Comparison of ENCODE assay signal across 8 cellular contexts in genomic region chr15:40930430-40931299, GRCh38. TPM values are rescaled to one million over a fixed set of nuclear protein-coding genes. Genes with fewer than 3 reads are reported as not detected.
DNase-seq lines count a peak whose midpoint lies in the region; FAIRE-seq and TF ChIP-seq lines count a peak whose summit lies in the region.

No MANE protein-coding gene starts in this region.

- POLR2A ChIA-PET in MCF 10A (lab: Yijun Ruan, JAX) = interaction anchor here (0.5 to 2.4 kb wide), 3 partner anchors 9 to 277 kb away, joined by 3 to 7 read pairs (median 3); no protein-coding TSS in a partner anchor

- TF ChIP-seq CTCF in MCF 10A (IDR thresholded peaks at IDR 0.05; ENCODE audit: unreplicated experiment) (peak; percentile 53), kidney (IDR thresholded peaks at IDR 0.05; ENCODE audit: borderline replicate concordance, extremely low read depth, insufficient read depth) (peak; percentile 47)

- peaks cover 51% of the 10 kb centered on the region for H3K27me3 Mint-ChIP-seq in MCF 10A (ENCODE audit: insufficient read depth, unreplicated experiment)

- no peaks in the 10 kb centered on the region for H3K9me3 Mint-ChIP-seq in MCF 10A (ENCODE audit: unreplicated experiment)

- H3K36me3 ChIP-seq in kidney (ENCODE audit: control insufficient read depth in 1 of 2, insufficient read depth in 2 of 2, low read length in 2 of 2) = no peaks in the 10 kb centered on the region

- H3K4me1 ChIP-seq in kidney (ENCODE audit: control insufficient read depth in 1 of 2, insufficient read depth in 1 of 2, low read depth in 1 of 2, low read length in 2 of 2) = peaks cover 4 to 42% of the 10 kb centered on the region in 2 donors

- BruUV-seq in MCF 10A (replicated peaks; lab: Mats Ljungman, UMichigan) = no TSS peak

- peaks cover 13% of the 10 kb centered on the region for H3K4me1 Mint-ChIP-seq in MCF 10A (ENCODE audit: insufficient read depth, unreplicated experiment)

- intact Hi-C loops in MCF 10A (cut with micrococcal nuclease) (no loop called here), kidney (cut with DNase I) (no loop called here)

- peak overlapping the region in 1 of 2 donors; percentile 81 for H3K27ac ChIP-seq in kidney (ENCODE audit: low read depth in 2 of 2, low read length in 2 of 2)

- H3K27ac Mint-ChIP-seq in MCF 10A (ENCODE audit: low read depth, unreplicated experiment) = no peak overlapping the region

- CTCF ChIA-PET in MCF 10A (lab: Yijun Ruan, JAX) = interaction anchor here (0.6 to 6.1 kb wide), 14 partner anchors 11 to 1188 kb away, joined by 3 to 48 read pairs (median 4); no protein-coding TSS in a partner anchor

- H3K9me3 ChIP-seq in kidney (ENCODE audit: control insufficient read depth in 1 of 2, low read length in 2 of 2) = no peaks in the 10 kb centered on the region

- DNase-seq in activated gamma-delta T cell treated with Interleukin-2 at 50 U/mL for 16 hours (peak; percentile 30), activated gamma-delta T cell (lab: John Stamatoyannopoulos, UW) (no peak), RPMI7951 (ENCODE audit: low read depth) (peak; percentile 28), MCF 10A (ENCODE audit: unreplicated experiment) (peak; percentile 48), kidney (peak; percentile 82), H54 (ENCODE audit: insufficient read length, low spot score) (no peak), dedifferentiated amniotic fluid mesenchymal stem cell (ENCODE audit: extremely low spot score) (no peak)
- peak; percentile 81 for DNase-seq in stimulated activated CD8-positive, alpha-beta memory T cell treated with anti-CD3 and anti-CD28 coated beads, Interleukin-4, amount 100 ng/mL, for 48 hours

- no peak for TF ChIP-seq POLR2A in H54 (IDR thresholded peaks at IDR 0.05; ENCODE audit: low read depth, low read length)

- no peak for FAIRE-seq in kidney (lab: Jason Lieb, UNC)
- no peak for FAIRE-seq in H54 (lab: Jason Lieb, UNC)

- peak overlapping the region; percentile 61 to 64 for H3K4me3 ChIP-seq in kidney (ENCODE audit: low read length in 2 of 2)

- H3K36me3 Mint-ChIP-seq in MCF 10A (ENCODE audit: insufficient read depth, unreplicated experiment) = no peaks in the 10 kb centered on the region

- H3K9ac ChIP-seq in kidney (ENCODE audit: low read length in 2 of 2) = peak overlapping the region; percentile 56 to 60

- peak overlapping the region; percentile 72 for H3K4me3 Mint-ChIP-seq in MCF 10A (ENCODE audit: unreplicated experiment)

RNA-seq across cellular contexts. Expression of gene DLL4, which starts 1.5 kb away (rescaled TPM):
- 2.5 and 2.6 TPM in 2 replicates for total RNA-seq in RPMI7951 (2014; rRNA removed; shearing (Covaris generic))
- 0.10 TPM in 1 of 2 replicates, not detected in the other for total RNA-seq in MCF 10A (2022)
- total RNA-seq in kidney = 9.4 TPM
- polyA plus RNA-seq in kidney (ENCODE audit: insufficient read depth, low read depth, low replicate concordance) = 5.8 TPM

RNA-seq across cellular contexts. Expression of gene CHAC1, which starts 22.6 kb away (rescaled TPM):
- 6.8 and 9.5 TPM in 2 replicates for total RNA-seq in RPMI7951 (2014; rRNA removed; shearing (Covaris generic))
- total RNA-seq in MCF 10A (2022) (35.5 and 49.4 TPM in 2 replicates), kidney (4.7 TPM)
- 21.1 TPM for polyA plus RNA-seq in kidney (ENCODE audit: insufficient read depth, low read depth, low replicate concordance)

RNA-seq across cellular contexts. Expression of gene VPS18, which starts 36.4 kb away (rescaled TPM):
- 14.9 and 18.4 TPM in 2 replicates for total RNA-seq in RPMI7951 (2014; rRNA removed; shearing (Covaris generic))
- total RNA-seq in MCF 10A (2022) = 13.2 and 18.5 TPM in 2 replicates
- 28.1 TPM for total RNA-seq in kidney
- polyA plus RNA-seq in kidney (ENCODE audit: insufficient read depth, low read depth, low replicate concordance) = 21.9 TPM

RNA-seq across cellular contexts. Expression of gene RHOV, which starts 56.6 kb away (rescaled TPM):
- total RNA-seq in RPMI7951 (2014; rRNA removed; shearing (Covaris generic)) = 0.12 and 0.20 TPM in 2 replicates
- 1.2 and 1.7 TPM in 2 replicates for total RNA-seq in MCF 10A (2022)
- total RNA-seq in kidney = 3.0 TPM
- polyA plus RNA-seq in kidney (ENCODE audit: insufficient read depth, low read depth, low replicate concordance) = 4.6 TPM

Comparison
In these comparisons a context has a peak if more than half of its experiments do, and no peak if none do; other contexts are left out.
1. DNase-seq: peak in activated gamma-delta T cell treated with Interleukin-2 at 50 U/mL for 16 hours (single experiment), RPMI7951 (single experiment), MCF 10A (single experiment), kidney (single experiment) and stimulated activated CD8-positive, alpha-beta memory T cell treated with anti-CD3 and anti-CD28 coated beads, Interleukin-4, amount 100 ng/mL, for 48 hours (single experiment); none in activated gamma-delta T cell (single experiment), H54 (single experiment) and dedifferentiated amniotic fluid mesenchymal stem cell (single experiment).